Comparison of ENCODE assay signal across 10 cellular contexts in genomic region chr2:208064220-208064951, GRCh38. TPM values are rescaled to one million over a fixed set of nuclear protein-coding genes. Genes with fewer than 3 reads are reported as not detected.
DNase-seq lines count a peak whose midpoint lies in the region; ATAC-seq, FAIRE-seq and TF ChIP-seq lines count a peak whose summit lies in the region.
"Had no signal": no experiment of that assay in that cellular context is flagged by ENCODE, and none has a peak within 500 bp of the region (broad histone marks: within the 10 kb centered on the region; RNA-seq: fewer than 3 reads in every experiment).

No MANE protein-coding gene starts in this region.

- TF ChIP-seq CTCF in astrocyte (IDR thresholded peaks at IDR 0.05; ENCODE audit: insufficient read depth, low read depth, low read length) (no peak), esophagus squamous epithelium (IDR thresholded peaks at IDR 0.05) (no peak)

- H3K36me3 ChIP-seq in astrocyte (ENCODE audit: insufficient read depth, low read length) (no peaks in the 10 kb centered on the region), esophagus squamous epithelium (no peaks in the 10 kb centered on the region)
- H3K36me3 ChIP-seq: BLaER1 had no signal

- H3K4me3 ChIP-seq in astrocyte (ENCODE audit: insufficient read depth, low read depth, low read length) (no peak overlapping the region), esophagus squamous epithelium (no peak overlapping the region)
- H3K4me3 ChIP-seq: BLaER1 had no signal

- peak overlapping the region; percentile 50 for H3K4me2 ChIP-seq in astrocyte (ENCODE audit: low read length)
- H3K4me2 ChIP-seq: BLaER1 had no signal

- peaks cover 7% of the 10 kb centered on the region for H3K4me1 Mint-ChIP-seq in astrocyte (ENCODE audit: low read depth, unreplicated experiment)

- peak; percentile 98 for FAIRE-seq in astrocyte (lab: Jason Lieb, UNC)

- no peak overlapping the region for H3K4me3 Mint-ChIP-seq in astrocyte (ENCODE audit: unreplicated experiment)

- H3K4me1 ChIP-seq in astrocyte (ENCODE audit: insufficient read depth, low read length) (peaks cover 3% of the 10 kb centered on the region), esophagus squamous epithelium (no peaks in the 10 kb centered on the region)
- H3K4me1 ChIP-seq: BLaER1 had no signal

- intact Hi-C loops in esophagus squamous epithelium (cut with DNase I), result no loop called here

- H3K27me3 ChIP-seq in astrocyte (ENCODE audit: insufficient read depth, low read length) (no peaks in the 10 kb centered on the region), esophagus squamous epithelium (no peaks in the 10 kb centered on the region)
- H3K27me3 ChIP-seq: BLaER1 had no signal

- no peak for TF ChIP-seq POLR2A in esophagus squamous epithelium (IDR thresholded peaks at IDR 0.05)

- peaks cover 2% of the 10 kb centered on the region for H3K36me3 Mint-ChIP-seq in astrocyte (ENCODE audit: low read depth, unreplicated experiment)

- H2AFZ ChIP-seq in astrocyte (ENCODE audit: low read depth, low read length), result peak overlapping the region; percentile 11

- H3K79me2 ChIP-seq in astrocyte (ENCODE audit: insufficient read depth, low read length), result no peaks in the 10 kb centered on the region

- no peak overlapping the region for H3K9ac ChIP-seq in astrocyte (ENCODE audit: low read length)
- H3K9ac ChIP-seq: BLaER1 had no signal

- 64 to 70% methylated on average over 7 to 8 of the region's 8 CpGs for WGBS in esophagus squamous epithelium, 2 donors

- peaks cover 4% of the 10 kb centered on the region for H3K9me3 Mint-ChIP-seq in astrocyte (ENCODE audit: unreplicated experiment)

- H3K27me3 Mint-ChIP-seq in astrocyte (ENCODE audit: low read depth, unreplicated experiment), result peaks cover 9% of the 10 kb centered on the region

- no peaks in the 10 kb centered on the region for H4K20me1 ChIP-seq in astrocyte (ENCODE audit: insufficient read depth, low read length)
- H4K20me1 ChIP-seq: BLaER1 had no signal

- ATAC-seq in GM19463 (IDR thresholded peaks at IDR 0.05; ENCODE audit: unreplicated experiment) (peak; percentile 62), HG03571 (IDR thresholded peaks at IDR 0.05; ENCODE audit: unreplicated experiment) (peak; percentile 93)

- H3K9me3 ChIP-seq in astrocyte (ENCODE audit: insufficient read depth, low read depth, low read length) (no peaks in the 10 kb centered on the region), esophagus squamous epithelium (no peaks in the 10 kb centered on the region)
- H3K9me3 ChIP-seq: BLaER1 had no signal

- H3K27ac Mint-ChIP-seq in astrocyte (ENCODE audit: unreplicated experiment), result peak overlapping the region; percentile 95

- H3K27ac ChIP-seq in astrocyte (ENCODE audit: low read depth, low read length), result peak overlapping the region; percentile 2
- H3K27ac ChIP-seq in esophagus squamous epithelium, result no peak overlapping the region
- H3K27ac ChIP-seq: BLaER1 had no signal

- DNase-seq in A172 (ENCODE audit: low spot score) (peak; percentile 92), astrocyte (ENCODE audit: low read depth) (peak; percentile 96), midbrain (lab: John Stamatoyannopoulos, UW) (no peak), NCI-H69 (lab: John Stamatoyannopoulos, UW) (no peak), esophagus squamous epithelium (lab: John Stamatoyannopoulos, UW) (no peak), NCI-H1694 treated with DMSO at 0.1 percent for 48 hours (lab: John Stamatoyannopoulos, UW) (no peak)

RNA-seq across cellular contexts. Expression of gene PLEKHM3, which starts 39.1 kb away (rescaled TPM):
- total RNA-seq in A172 (2014; rRNA removed; shearing (Covaris generic)), result 3.5 and 4.9 TPM in 2 replicates
- total RNA-seq in astrocyte (7.9 and 9.1 TPM in 2 replicates), esophagus squamous epithelium (10 to 100 TPM in 1 of 4 donors, 1 to 10 TPM in 3; 3.7 to 19.3 (median 6.7) TPM)

RNA-seq across cellular contexts. Expression of gene CRYGD, which starts 59.9 kb away (rescaled TPM):
- not detected in 2 replicates for total RNA-seq in A172 (2014; rRNA removed; shearing (Covaris generic))
- total RNA-seq in astrocyte (not detected in 2 replicates), esophagus squamous epithelium (not detected)
- total RNA-seq: T-helper 2 cell treated with Interferon-gamma antibody and Interleukin-4, amounts not matched to agents 100 ng/mL and 5 ng/mL, for 36 hours had no signal

Comparison
In these comparisons a context has a peak if more than half of its experiments do, and no peak if none do; other contexts are left out.
1. DNase-seq: peak in A172 (single experiment) and astrocyte (single experiment); none in midbrain (single experiment), NCI-H69 (single experiment), esophagus squamous epithelium (single experiment) and NCI-H1694 treated with DMSO at 0.1 percent for 48 hours (single experiment).